In genomic region chr2:10312437-10312957, GRCh38 we compare ENCODE assay signal across 20 cellular contexts.
"Had no signal": no experiment of that assay in that cellular context is flagged by ENCODE, and none has a peak within 500 bp of the region (broad histone marks: within the 10 kb centered on the region; RNA-seq: fewer than 3 reads in every experiment).

No MANE protein-coding gene starts in this region.

- H3K9me3 Mint-ChIP-seq: dendritic cell treated with granulocyte-macrophage colony-stimulating factor and Interleukin-4, amounts not matched to agents 40 ng/mL and 50 ng/mL, for 4 days; effector memory CD8-positive, alpha-beta T cell; naive thymus-derived CD8-positive, alpha-beta T cell; type B pancreatic cell had no signal

- H3K36me3 ChIP-seq: esophagus squamous epithelium, gastroesophageal sphincter, sigmoid colon, suprapubic skin, thyroid gland, uterus had no signal

- H3K27me3 ChIP-seq: esophagus squamous epithelium, gastroesophageal sphincter, sigmoid colon, suprapubic skin, thyroid gland, uterus had no signal

- DNase-seq: effector memory CD8-positive, alpha-beta T cell; esophagus squamous epithelium; foreskin fibroblast; glutamatergic neuron; islet precursor cell; mucosa of descending colon; naive thymus-derived CD8-positive, alpha-beta T cell; posterior cingulate gyrus; sigmoid colon; stimulated activated CD4-positive, alpha-beta T cell treated with anti-CD3 and anti-CD28 coated beads, Interleukin-2, amount 100 ng/mL, for 24 hours; stimulated activated CD4-positive, alpha-beta T cell treated with anti-CD3 and anti-CD28 coated beads, Interleukin-4, amount 100 ng/mL, for 4 hours; stimulated activated naive CD4-positive, alpha-beta T cell; thyroid gland; uterus had no signal

- ATAC-seq: effector memory CD8-positive, alpha-beta T cell; gastroesophageal sphincter; left lobe of liver; mucosa of descending colon had no signal

- H3K27ac ChIP-seq: esophagus squamous epithelium, gastroesophageal sphincter, sigmoid colon, skin epidermis, suprapubic skin, thyroid gland, uterus had no signal

- H3K27me3 Mint-ChIP-seq: dendritic cell treated with granulocyte-macrophage colony-stimulating factor and Interleukin-4, amounts not matched to agents 40 ng/mL and 50 ng/mL, for 4 days; effector memory CD8-positive, alpha-beta T cell; naive thymus-derived CD8-positive, alpha-beta T cell had no signal

- H3K27ac Mint-ChIP-seq: dendritic cell treated with granulocyte-macrophage colony-stimulating factor and Interleukin-4, amounts not matched to agents 40 ng/mL and 50 ng/mL, for 4 days; effector memory CD8-positive, alpha-beta T cell; type B pancreatic cell had no signal

- H3K4me3 ChIP-seq: esophagus squamous epithelium, gastroesophageal sphincter, mucosa of descending colon, sigmoid colon, skin epidermis, suprapubic skin, thyroid gland, uterus had no signal

- H3K4me1 ChIP-seq: suprapubic skin had no signal

- H3K9me3 ChIP-seq: esophagus squamous epithelium, gastroesophageal sphincter, mucosa of descending colon, sigmoid colon, suprapubic skin, thyroid gland, uterus had no signal

- H3K4me3 Mint-ChIP-seq: dendritic cell treated with granulocyte-macrophage colony-stimulating factor and Interleukin-4, amounts not matched to agents 40 ng/mL and 50 ng/mL, for 4 days; effector memory CD8-positive, alpha-beta T cell; naive thymus-derived CD8-positive, alpha-beta T cell; type B pancreatic cell had no signal
